15 cellular contexts compared by ENCODE assay signal in the genomic region with DNA sequence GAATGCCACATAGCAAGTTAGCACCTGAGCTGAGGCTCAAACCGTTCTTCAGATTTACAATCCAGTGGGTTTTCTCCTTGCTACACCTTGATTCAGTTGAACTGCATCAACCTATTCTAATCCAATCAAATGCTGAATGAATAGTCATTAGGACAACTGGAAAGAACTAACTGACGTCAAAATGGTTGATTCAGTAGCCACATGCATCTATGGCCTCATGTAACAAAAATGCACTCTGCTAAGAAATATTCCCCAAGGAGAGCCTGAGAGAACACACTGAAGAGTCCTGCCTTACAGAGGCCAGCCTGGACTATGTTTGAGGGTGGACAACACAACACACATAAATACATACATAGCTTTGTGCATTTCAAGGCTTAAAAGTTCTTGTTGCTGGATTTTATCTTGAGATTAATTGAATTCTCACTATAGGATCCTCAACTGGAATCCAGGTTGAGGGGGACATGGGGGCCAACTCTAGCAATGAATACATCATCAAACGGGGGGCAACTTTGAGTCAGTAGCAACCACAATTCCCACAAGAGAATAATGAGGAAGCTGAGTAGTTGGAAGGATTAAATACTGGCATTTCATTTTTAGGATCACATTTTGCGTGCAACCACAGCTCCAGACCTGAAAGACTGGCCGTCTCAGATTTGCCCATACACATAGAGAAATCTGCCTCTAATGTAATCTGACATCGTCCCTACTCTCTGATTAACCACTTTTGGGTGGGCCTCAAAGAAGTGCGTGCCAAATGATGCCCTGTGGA.
DNase-seq lines count a peak whose midpoint lies in the region; FAIRE-seq and TF ChIP-seq lines count a peak whose summit lies in the region.
"Had no signal": no experiment of that assay in that cellular context is flagged by ENCODE, and none has a peak within 500 bp of the region (broad histone marks: within the 10 kb centered on the region; RNA-seq: fewer than 3 reads in every experiment).

No MANE protein-coding gene starts in this region.

- H3K4me3 Mint-ChIP-seq in nephron progenitor cell: no peak overlapping the region
- H3K4me3 Mint-ChIP-seq: CD8-positive, alpha-beta T cell had no signal

- peak overlapping the region; percentile 32 for H3K27ac Mint-ChIP-seq in nephron progenitor cell
- H3K27ac Mint-ChIP-seq: CD8-positive, alpha-beta T cell had no signal

- peaks cover 23% of the 10 kb centered on the region for H3K4me1 Mint-ChIP-seq in nephron progenitor cell

- H3K4me3 ChIP-seq in AG09309 (ENCODE audit: control insufficient read depth, low read depth, low read length) (no peak overlapping the region), epithelial cell of esophagus (ENCODE audit: low read length) (no peak overlapping the region)
- H3K4me3 ChIP-seq: lung, psoas muscle, testis had no signal

- no peak for TF ChIP-seq POLR2A in GM12892 (IDR thresholded peaks at IDR 0.05; ENCODE audit: low read depth, low read length)

- peaks cover 3% of the 10 kb centered on the region for H3K27me3 Mint-ChIP-seq in nephron progenitor cell (ENCODE audit: low read depth, poor library complexity)

- no peak for FAIRE-seq in GM12892 (lab: Jason Lieb, UNC)
- no peak for FAIRE-seq in HTR-8/SVneo (lab: Jason Lieb, UNC)

- no peak for TF ChIP-seq CTCF in AG09309 (IDR thresholded peaks at IDR 0.05; ENCODE audit: control insufficient read depth, insufficient read depth, low read depth, low read length, missing control alignments)
- no peak for TF ChIP-seq CTCF in epithelial cell of esophagus (IDR thresholded peaks at IDR 0.05; ENCODE audit: insufficient read depth, low read depth, low read length, missing control alignments)
- no peak for TF ChIP-seq CTCF in nephron progenitor cell (IDR thresholded peaks at IDR 0.05)

- peaks cover 11% of the 10 kb centered on the region for H3K36me3 Mint-ChIP-seq in nephron progenitor cell (ENCODE audit: low read depth)
- H3K36me3 Mint-ChIP-seq: CD8-positive, alpha-beta T cell had no signal

- DNase-seq in AG09309 (ENCODE audit: low read depth): peak; percentile 86
- DNase-seq in M059J (ENCODE audit: low read depth): peak; percentile 27
- DNase-seq in epithelial cell of esophagus (ENCODE audit: low read depth): peak; percentile 8
- no peak for DNase-seq in nephron progenitor cell
- no peak for DNase-seq in cerebellar cortex (ENCODE audit: low spot score)
- DNase-seq in GM12892 (ENCODE audit: insufficient read length): no peak
- no peak for DNase-seq in stimulated activated CD4-positive, alpha-beta T cell treated with anti-CD3 and anti-CD28 coated beads, Interleukin-4, amount 100 ng/mL, for 1 hour
- DNase-seq in HTR-8/SVneo (ENCODE audit: insufficient read length, low spot score): no peak
- DNase-seq: activated T-cell treated with anti-CD3 and anti-CD28 coated beads, Interleukin-2, amount 50 U/mL, for 1 hour; CD8-positive, alpha-beta T cell; cerebellar nuclear complex; head of caudate nucleus; psoas muscle had no signal

- H3K9me3 Mint-ChIP-seq in nephron progenitor cell: peaks cover 9% of the 10 kb centered on the region
- H3K9me3 Mint-ChIP-seq: CD8-positive, alpha-beta T cell had no signal

Comparison
In these comparisons a context has a peak if more than half of its experiments do, and no peak if none do; other contexts are left out.
1. DNase-seq: peak in AG09309 (single experiment), M059J (single experiment) and epithelial cell of esophagus (single experiment); none in nephron progenitor cell (single experiment), cerebellar cortex (single experiment), GM12892 (single experiment), stimulated activated CD4-positive, alpha-beta T cell treated with anti-CD3 and anti-CD28 coated beads, Interleukin-4, amount 100 ng/mL, for 1 hour (single experiment) and HTR-8/SVneo (single experiment).